In genomic region chrX:1026263-1027015, GRCh38 we compare ENCODE assay signal across 10 cellular contexts.
A peak's percentile ranks its signal among the peaks of the same experiment; 100 is the strongest.
DNase-seq lines count a peak whose midpoint lies in the region; ATAC-seq lines count a peak whose summit lies in the region.
"Had no signal": no experiment of that assay in that cellular context is flagged by ENCODE, and none has a peak within 500 bp of the region (broad histone marks: within the 10 kb centered on the region; RNA-seq: fewer than 3 reads in every experiment).

No MANE protein-coding gene starts in this region.

- no peak for ATAC-seq in activated T-cell treated with anti-CD3 and anti-CD28 coated beads, Interleukin-2, amount 50 U/mL, for 72 hours (replicated peaks in 1 of 2)
- peak; percentile 68 for ATAC-seq in HG03066 (IDR thresholded peaks at IDR 0.05; ENCODE audit: low read depth, unreplicated experiment)
- ATAC-seq in stimulated activated naive B cell treated with anti-CD40 and anti-IgM and Interleukin-4, amounts not matched to agents 10 μg/mL and 1 μg/mL and 100 μg/mL, for 72 hours (replicated peaks), result peak; percentile 60 to 65

- no peak for DNase-seq in activated T-cell treated with anti-CD3 and anti-CD28 coated beads, Interleukin-2, amount 50 U/mL, for 72 hours
- no peak for DNase-seq in activated T-cell treated with anti-CD3 and anti-CD28 coated beads, Interleukin-2, amount 50 U/mL, for 1 hour
- DNase-seq in SKM-1 (lab: John Stamatoyannopoulos, UW; ENCODE audit: unreplicated experiment), result peak; percentile 67
- peak; percentile 8 for DNase-seq in stimulated activated naive B cell treated with anti-CD40 and anti-IgM and Interleukin-4, amounts not matched to agents 10 μg/mL and 1 μg/mL and 100 μg/mL, for 72 hours
- no peak for DNase-seq in SK-N-DZ (ENCODE audit: low spot score)
- DNase-seq in NCI-H1092 treated with DMSO at 0.1 percent for 48 hours (lab: John Stamatoyannopoulos, UW), result no peak
- no peak for DNase-seq in iPS-NIHi7 (ENCODE audit: extremely low spot score)
- DNase-seq: activated gamma-delta T cell treated with Interleukin-2 at 50 U/mL for 16 hours, NCI-H146 had no signal

- H3K27ac Mint-ChIP-seq in activated T-cell treated with anti-CD3 and anti-CD28 coated beads, Interleukin-2, amount 50 U/mL, for 72 hours, result no peak overlapping the region
- peak overlapping the region; percentile 99 for H3K27ac Mint-ChIP-seq in stimulated activated naive B cell treated with anti-CD40 and anti-IgM and Interleukin-4, amounts not matched to agents 10 μg/mL and 1 μg/mL and 100 μg/mL, for 72 hours

- H3K27me3 Mint-ChIP-seq in activated T-cell treated with anti-CD3 and anti-CD28 coated beads, Interleukin-2, amount 50 U/mL, for 72 hours (ENCODE audit: low read depth), result peaks cover 16% of the 10 kb centered on the region
- no peaks in the 10 kb centered on the region for H3K27me3 Mint-ChIP-seq in stimulated activated naive B cell treated with anti-CD40 and anti-IgM and Interleukin-4, amounts not matched to agents 10 μg/mL and 1 μg/mL and 100 μg/mL, for 72 hours

- H3K4me3 Mint-ChIP-seq in activated T-cell treated with anti-CD3 and anti-CD28 coated beads, Interleukin-2, amount 50 U/mL, for 72 hours, result peak overlapping the region; percentile 52 to 82
- peak overlapping the region; percentile 86 to 88 for H3K4me3 Mint-ChIP-seq in stimulated activated naive B cell treated with anti-CD40 and anti-IgM and Interleukin-4, amounts not matched to agents 10 μg/mL and 1 μg/mL and 100 μg/mL, for 72 hours

- no peaks in the 10 kb centered on the region for H3K9me3 Mint-ChIP-seq in activated T-cell treated with anti-CD3 and anti-CD28 coated beads, Interleukin-2, amount 50 U/mL, for 72 hours
- H3K9me3 Mint-ChIP-seq in stimulated activated naive B cell treated with anti-CD40 and anti-IgM and Interleukin-4, amounts not matched to agents 10 μg/mL and 1 μg/mL and 100 μg/mL, for 72 hours, result no peaks in the 10 kb centered on the region

- peaks cover 21% of the 10 kb centered on the region for H3K4me1 Mint-ChIP-seq in activated T-cell treated with anti-CD3 and anti-CD28 coated beads, Interleukin-2, amount 50 U/mL, for 72 hours (ENCODE audit: low read depth)
- H3K4me1 Mint-ChIP-seq in stimulated activated naive B cell treated with anti-CD40 and anti-IgM and Interleukin-4, amounts not matched to agents 10 μg/mL and 1 μg/mL and 100 μg/mL, for 72 hours, result peaks cover 14 to 20% of the 10 kb centered on the region in 2 donors

- no peaks in the 10 kb centered on the region for H3K36me3 Mint-ChIP-seq in activated T-cell treated with anti-CD3 and anti-CD28 coated beads, Interleukin-2, amount 50 U/mL, for 72 hours (ENCODE audit: insufficient read depth in 2 of 2)
- no peaks in the 10 kb centered on the region for H3K36me3 Mint-ChIP-seq in stimulated activated naive B cell treated with anti-CD40 and anti-IgM and Interleukin-4, amounts not matched to agents 10 μg/mL and 1 μg/mL and 100 μg/mL, for 72 hours

Comparison
In these comparisons a context has a peak if more than half of its experiments do, and no peak if none do; other contexts are left out.
1. ATAC-seq: peak in HG03066 (single experiment) and stimulated activated naive B cell treated with anti-CD40 and anti-IgM and Interleukin-4, amounts not matched to agents 10 μg/mL and 1 μg/mL and 100 μg/mL, for 72 hours (2 of 2); none in activated T-cell treated with anti-CD3 and anti-CD28 coated beads, Interleukin-2, amount 50 U/mL, for 72 hours (0 of 2).
2. DNase-seq: peak in SKM-1 (single experiment) and stimulated activated naive B cell treated with anti-CD40 and anti-IgM and Interleukin-4, amounts not matched to agents 10 μg/mL and 1 μg/mL and 100 μg/mL, for 72 hours (single experiment); none in activated T-cell treated with anti-CD3 and anti-CD28 coated beads, Interleukin-2, amount 50 U/mL, for 72 hours (0 of 2), activated T-cell treated with anti-CD3 and anti-CD28 coated beads, Interleukin-2, amount 50 U/mL, for 1 hour (single experiment), SK-N-DZ (single experiment), NCI-H1092 treated with DMSO at 0.1 percent for 48 hours (single experiment) and iPS-NIHi7 (single experiment).